In genomic region chr4:3054169-3054759, GRCh38 we compare ENCODE assay signal across 22 cellular contexts. TPM values are rescaled to one million over a fixed set of nuclear protein-coding genes. Genes with fewer than 3 reads are reported as not detected.
DNase-seq lines count a peak whose midpoint lies in the region; ATAC-seq and TF ChIP-seq lines count a peak whose summit lies in the region.
"Had no signal": no experiment of that assay in that cellular context is flagged by ENCODE, and none has a peak within 500 bp of the region (broad histone marks: within the 10 kb centered on the region; RNA-seq: fewer than 3 reads in every experiment).

No MANE protein-coding gene starts in this region.

- TF ChIP-seq CTCF in HCT116 (IDR thresholded peaks at IDR 0.05 in 2 of 3, conservative IDR thresholded peaks at IDR 0.05 in 1 of 3; ENCODE audit: borderline replicate concordance in 1 of 3, insufficient read depth in 1 of 3, low read depth in 2 of 3, low read length in 2 of 3) = no peak
- no peak for TF ChIP-seq CTCF in OCI-LY7 (conservative IDR thresholded peaks at IDR 0.05; ENCODE audit: low read length)

- no peak for ATAC-seq in HCT116
- ATAC-seq in stimulated activated naive B cell treated with anti-CD40 and anti-IgM and Interleukin-4, amounts not matched to agents 10 μg/mL and 1 μg/mL and 100 μg/mL, for 72 hours (replicated peaks) = no peak

- no peak overlapping the region for H3K4me3 Mint-ChIP-seq in stimulated activated naive B cell treated with anti-CD40 and anti-IgM and Interleukin-4, amounts not matched to agents 10 μg/mL and 1 μg/mL and 100 μg/mL, for 72 hours
- H3K4me3 Mint-ChIP-seq: CD14-positive monocyte; CD4-positive, alpha-beta memory T cell had no signal

- RAD21 ChIA-PET in HCT116 (lab: Charles Lee; ENCODE audit: low non-redundant PET in 1 of 2, low total read pairs in 2 of 2, uncharacterized antibody in 2 of 2, unreplicated experiment in 2 of 2) = no interaction called here

- H3K27ac ChIP-seq in HCT116 (ENCODE audit: low read depth, low read length) = no peak overlapping the region
- no peak overlapping the region for H3K27ac ChIP-seq in OCI-LY7 (ENCODE audit: low read depth, low read length, poor library complexity, severe bottlenecking)
- H3K27ac ChIP-seq: 22Rv1, BLaER1, HL-60 had no signal

- no peaks in the 10 kb centered on the region for H3K79me2 ChIP-seq in HCT116 (ENCODE audit: insufficient read depth, low read length)
- no peaks in the 10 kb centered on the region for H3K79me2 ChIP-seq in OCI-LY7 (ENCODE audit: insufficient read depth, low read depth, low read length)

- no TSS peak for BruUV-seq in HCT116 (replicated peaks; lab: Mats Ljungman, UMichigan)
- BruUV-seq in OCI-LY7 (replicated peaks; lab: Mats Ljungman, UMichigan) = no TSS peak

- CTCF ChIA-PET in HCT116 (lab: Charles Lee) (no interaction called here), OCI-LY7 (lab: Charles Lee; ENCODE audit: unreplicated experiment) (no interaction called here)

- no peaks in the 10 kb centered on the region for H3K27me3 Mint-ChIP-seq in stimulated activated naive B cell treated with anti-CD40 and anti-IgM and Interleukin-4, amounts not matched to agents 10 μg/mL and 1 μg/mL and 100 μg/mL, for 72 hours

- TF ChIP-seq POLR2A in HCT116 (IDR thresholded peaks at IDR 0.05; ENCODE audit: borderline replicate concordance, extremely low read depth, insufficient read depth, insufficient read length) = no peak

- POLR2A ChIA-PET in HCT116 (lab: Charles Lee) (no interaction called here), OCI-LY7 (lab: Charles Lee) (no interaction called here)

- H3K4me1 Mint-ChIP-seq in stimulated activated naive B cell treated with anti-CD40 and anti-IgM and Interleukin-4, amounts not matched to agents 10 μg/mL and 1 μg/mL and 100 μg/mL, for 72 hours = peaks cover 10 to 16% of the 10 kb centered on the region in 2 donors
- H3K4me1 Mint-ChIP-seq: CD4-positive, alpha-beta memory T cell had no signal

- H3K9me3 ChIP-seq in HCT116 (ENCODE audit: control insufficient read depth in 1 of 2, insufficient read depth in 1 of 2, low read depth in 1 of 2, low read length in 2 of 2) (peaks cover 7 to 17% of the 10 kb centered on the region in 2 experiments; a peak in 1 of 4 replicates), OCI-LY7 (ENCODE audit: low read length) (peaks cover 30% of the 10 kb centered on the region)

- no peaks in the 10 kb centered on the region for H4K20me1 ChIP-seq in HCT116 (ENCODE audit: insufficient read depth)
- no peaks in the 10 kb centered on the region for H4K20me1 ChIP-seq in OCI-LY7 (ENCODE audit: insufficient read depth, low read length)
- H4K20me1 ChIP-seq: BLaER1 had no signal

- H3K9me2 ChIP-seq in HCT116 (ENCODE audit: insufficient read depth) = no peaks in the 10 kb centered on the region; the same call in 1 of the 2 replicates
- H3K9me2 ChIP-seq in OCI-LY7 (ENCODE audit: insufficient read depth, low read length) = no peaks in the 10 kb centered on the region

- no peak overlapping the region for H2AFZ ChIP-seq in HCT116 (ENCODE audit: low read depth, low read length, poor library complexity, severe bottlenecking)
- no peak overlapping the region for H2AFZ ChIP-seq in OCI-LY7 (ENCODE audit: low read length)

- intact Hi-C loops in HCT116 (cut with micrococcal nuclease) = no loop called here
- intact Hi-C loops in OCI-LY7 (cut with micrococcal nuclease; ENCODE audit: unreplicated experiment) = no loop called here

- H3K36me3 ChIP-seq in HCT116 (ENCODE audit: control insufficient read depth in 1 of 2, insufficient read depth in 2 of 2, low read length in 2 of 2) (no peaks in the 10 kb centered on the region), OCI-LY7 (ENCODE audit: insufficient read depth, low read length) (no peaks in the 10 kb centered on the region)
- H3K36me3 ChIP-seq: BLaER1 had no signal

- peaks cover 3 to 6% of the 10 kb centered on the region in 2 donors for H3K9me3 Mint-ChIP-seq in stimulated activated naive B cell treated with anti-CD40 and anti-IgM and Interleukin-4, amounts not matched to agents 10 μg/mL and 1 μg/mL and 100 μg/mL, for 72 hours

- peak overlapping the region; percentile 16 for H3K27ac Mint-ChIP-seq in stimulated activated naive B cell treated with anti-CD40 and anti-IgM and Interleukin-4, amounts not matched to agents 10 μg/mL and 1 μg/mL and 100 μg/mL, for 72 hours
- H3K27ac Mint-ChIP-seq: CD14-positive monocyte; CD4-positive, alpha-beta memory T cell had no signal

- H3K36me3 Mint-ChIP-seq in stimulated activated naive B cell treated with anti-CD40 and anti-IgM and Interleukin-4, amounts not matched to agents 10 μg/mL and 1 μg/mL and 100 μg/mL, for 72 hours = peaks cover 19 to 27% of the 10 kb centered on the region in 2 donors

- no peaks in the 10 kb centered on the region for H3K27me3 ChIP-seq in HCT116 (ENCODE audit: insufficient read depth, low read length)
- H3K27me3 ChIP-seq: BLaER1 had no signal

- no peak for TF ChIP-seq RAD21 in HCT116 (IDR thresholded peaks at IDR 0.05; ENCODE audit: low read depth)

- H3K9ac ChIP-seq in HCT116 (ENCODE audit: low read length) = no peak overlapping the region
- H3K9ac ChIP-seq: BLaER1 had no signal

- H3K4me1 ChIP-seq in HCT116 (ENCODE audit: control insufficient read depth in 1 of 2, insufficient read depth in 2 of 2, low read length in 2 of 2) (no peaks in the 10 kb centered on the region), OCI-LY7 (ENCODE audit: insufficient read depth, low read length, poor library complexity, severe bottlenecking) (no peaks in the 10 kb centered on the region)
- H3K4me1 ChIP-seq: BLaER1 had no signal

- H3K4me2 ChIP-seq in HCT116 (ENCODE audit: low read length) (no peak overlapping the region), OCI-LY7 (ENCODE audit: low read length) (no peak overlapping the region)
- H3K4me2 ChIP-seq: BLaER1 had no signal

- H3K4me3 ChIP-seq in HCT116 (replicated peaks in 1 of 2; ENCODE audit: low read depth in 1 of 2, low read length in 2 of 2) = no peak overlapping the region
- no peak overlapping the region for H3K4me3 ChIP-seq in OCI-LY7 (ENCODE audit: low read depth, low read length, poor library complexity, severe bottlenecking)
- H3K4me3 ChIP-seq: BLaER1 had no signal

- peak; percentile 8 for DNase-seq in DMS 273 (lab: John Stamatoyannopoulos, UW; ENCODE audit: unreplicated experiment)
- no peak for DNase-seq in DMS 273 treated with DMSO at 0.1 percent for 48 hours (lab: John Stamatoyannopoulos, UW)
- peak; percentile 4 for DNase-seq in HCT116 (ENCODE audit: low read depth, low spot score)
- DNase-seq in OCI-LY7 (ENCODE audit: low spot score) = peak; percentile 34
- DNase-seq in stimulated activated naive B cell treated with anti-CD40 and anti-IgM and Interleukin-4, amounts not matched to agents 10 μg/mL and 1 μg/mL and 100 μg/mL, for 72 hours = no peak
- DNase-seq in NCI-H510A (lab: John Stamatoyannopoulos, UW) = no peak
- DNase-seq in NCI-H345 treated with DMSO at 0.1 percent for 48 hours (lab: John Stamatoyannopoulos, UW; ENCODE audit: unreplicated experiment) = no peak
- DNase-seq: CD4-positive, alpha-beta memory T cell; DMS79; GF-D8; GOT3; H7; IMR-90; KBM-7 had no signal

TF ChIP-seq in HCT116, 20 proteins besides CTCF, POLR2A, EP300 and RAD21:
- no peak for TF ChIP-seq SRF (IDR thresholded peaks at IDR 0.05; ENCODE audit: low read depth)
- TF ChIP-seq CBX3 (IDR thresholded peaks at IDR 0.05; ENCODE audit: low read depth) = peak; percentile 15; the same call in 1 of the 2 replicates
- TF ChIP-seq ELF1 (IDR thresholded peaks at IDR 0.05; ENCODE audit: borderline replicate concordance, low read depth) = no peak
- TF ChIP-seq TCF7L2 (IDR thresholded peaks at IDR 0.05; ENCODE audit: borderline replicate concordance, extremely low read depth, insufficient read depth, insufficient read length) = no peak
- TF ChIP-seq POLR2AphosphoS5 (IDR thresholded peaks at IDR 0.05; ENCODE audit: low read depth, low read length) = no peak

RNA-seq across cellular contexts. Expression of gene HTT-AS, which starts 20.1 kb away (rescaled TPM):
- total RNA-seq in HCT116 (2021; ENCODE audit: unreplicated experiment) (not detected), OCI-LY7 (2022) (not detected in 2 replicates)
- not detected in 2 replicates for polyA plus RNA-seq in HCT116 (2012)
- not detected in 2 replicates for total RNA-seq in OCI-LY7 (2014; rRNA removed; shearing (Covaris generic))
- total RNA-seq: A673; CD4-positive, alpha-beta memory T cell; Daoy; H7; HT1080; IMR-90 had no signal
- polyA plus RNA-seq: AG04450; CD14-positive monocyte; CD4-positive, alpha-beta memory T cell; IMR-90 had no signal

RNA-seq across cellular contexts. Expression of gene HTT, which starts 20.2 kb away (rescaled TPM):
- total RNA-seq in HCT116 (2021; ENCODE audit: unreplicated experiment) (37.4 TPM), OCI-LY7 (2022) (91.3 and 108 TPM in 2 replicates)
- 16.5 and 17.1 TPM in 2 replicates for polyA plus RNA-seq in HCT116 (2012)
- total RNA-seq in OCI-LY7 (2014; rRNA removed; shearing (Covaris generic)) = 36.4 and 41.2 TPM in 2 replicates

Comparison
In these comparisons a context has a peak if more than half of its experiments do, and no peak if none do; other contexts are left out.
1. DNase-seq: peak in DMS 273 (single experiment), HCT116 (single experiment) and OCI-LY7 (single experiment); none in DMS 273 treated with DMSO at 0.1 percent for 48 hours (single experiment), stimulated activated naive B cell treated with anti-CD40 and anti-IgM and Interleukin-4, amounts not matched to agents 10 μg/mL and 1 μg/mL and 100 μg/mL, for 72 hours (single experiment), NCI-H510A (single experiment) and NCI-H345 treated with DMSO at 0.1 percent for 48 hours (single experiment).